In the genomic region with DNA sequence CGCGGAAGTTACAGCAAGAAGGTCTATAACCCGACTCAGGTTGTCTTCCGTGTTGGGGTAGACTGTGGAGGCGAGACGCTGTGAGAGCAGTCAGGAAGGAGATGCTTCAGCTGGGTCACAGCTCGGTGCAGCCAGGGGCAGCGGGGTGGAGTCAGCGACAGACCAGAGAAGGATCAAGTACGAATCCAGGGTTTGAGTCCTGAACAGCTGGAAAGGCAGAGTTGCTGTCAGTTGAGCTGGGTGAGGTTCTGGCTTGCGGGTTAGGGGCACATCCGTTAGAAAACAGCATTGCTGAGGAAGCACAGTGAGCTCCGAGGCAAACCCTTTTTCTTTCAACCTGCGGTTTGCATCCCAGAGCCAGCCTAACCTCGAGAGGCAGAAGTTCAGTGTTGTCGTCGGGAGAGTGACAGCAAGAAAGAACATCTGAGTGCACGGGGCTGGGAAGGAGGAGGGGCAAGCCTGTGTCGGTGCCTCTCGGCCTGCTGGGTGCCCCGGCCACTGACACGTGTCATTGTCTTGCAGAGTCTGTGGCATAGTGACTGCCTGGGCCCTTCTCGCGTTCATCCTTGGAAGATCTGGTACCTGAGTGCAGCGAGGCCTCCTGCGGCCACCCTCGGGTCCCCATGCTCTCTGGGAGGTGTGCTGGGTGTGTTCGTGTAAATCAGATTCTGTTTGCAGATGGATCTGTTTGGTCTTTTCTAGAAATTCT, we compare ENCODE assay signal across 11 cellular contexts. TPM values are rescaled to one million over a fixed set of nuclear protein-coding genes. Genes with fewer than 3 reads are reported as not detected.
DNase-seq lines count a peak whose midpoint lies in the region; ATAC-seq and TF ChIP-seq lines count a peak whose summit lies in the region.
"Had no signal": no experiment of that assay in that cellular context is flagged by ENCODE, and none has a peak within 500 bp of the region (broad histone marks: within the 10 kb centered on the region; RNA-seq: fewer than 3 reads in every experiment).

No MANE protein-coding gene starts in this region.

- TF ChIP-seq CTCF in DOHH2 (IDR thresholded peaks at IDR 0.05; ENCODE audit: low read depth, low read length, poor library complexity, severe bottlenecking), result no peak

- peak overlapping the region; percentile 24 for H3K27ac Mint-ChIP-seq in activated CD4-positive, alpha-beta memory T cell treated with anti-CD3 and anti-CD28 coated beads for 36 hours
- peak overlapping the region; percentile 84 to 96 (median 93) for H3K27ac Mint-ChIP-seq in naive thymus-derived CD8-positive, alpha-beta T cell

- peak overlapping the region; percentile 6; the same call in 1 of the 2 replicates for H3K27ac ChIP-seq in DOHH2 (ENCODE audit: low read depth, low read length)
- H3K27ac ChIP-seq: upper lobe of left lung had no signal

- no peaks in the 10 kb centered on the region for H3K27me3 ChIP-seq in DOHH2 (ENCODE audit: control insufficient read depth, low read length)
- H3K27me3 ChIP-seq: upper lobe of left lung had no signal

- POLR2A ChIA-PET in activated CD4-positive, alpha-beta memory T cell treated with anti-CD3 and anti-CD28 coated beads for 36 hours (lab: Charles Lee), result no interaction called here
- POLR2A ChIA-PET in naive thymus-derived CD8-positive, alpha-beta T cell (lab: Charles Lee), result interaction anchor here (0.8 to 4.5 kb wide), 4 partner anchors 13 to 93 kb away, joined by 3 to 25 read pairs (median 12); a partner anchor contains a TSS

- H3K36me3 ChIP-seq in DOHH2 (ENCODE audit: control insufficient read depth, low read length), result no peaks in the 10 kb centered on the region
- H3K36me3 ChIP-seq: upper lobe of left lung had no signal

- H3K4me1 ChIP-seq in DOHH2 (ENCODE audit: control insufficient read depth, low read length), result peaks cover 23% of the 10 kb centered on the region

- no peaks in the 10 kb centered on the region for H3K79me2 ChIP-seq in DOHH2 (ENCODE audit: control insufficient read depth, low read length)

- H3K4me3 ChIP-seq in DOHH2 (ENCODE audit: low read length), result peak overlapping the region; percentile 58
- H3K4me3 ChIP-seq: upper lobe of left lung had no signal

- H3K36me3 Mint-ChIP-seq in activated CD4-positive, alpha-beta memory T cell treated with anti-CD3 and anti-CD28 coated beads for 36 hours, result no peaks in the 10 kb centered on the region
- peaks cover 0 to 11% (median 1%) of the 10 kb centered on the region in 3 donors for H3K36me3 Mint-ChIP-seq in naive thymus-derived CD8-positive, alpha-beta T cell

- peak overlapping the region; percentile 50 for H3K4me3 Mint-ChIP-seq in activated CD4-positive, alpha-beta memory T cell treated with anti-CD3 and anti-CD28 coated beads for 36 hours
- H3K4me3 Mint-ChIP-seq in naive thymus-derived CD8-positive, alpha-beta T cell, result peak overlapping the region; percentile 77 to 88 (median 86)

- H3F3A ChIP-seq in DOHH2 (ENCODE audit: control insufficient read depth, insufficient read depth), result no peaks in the 10 kb centered on the region

- no peaks in the 10 kb centered on the region for H4K20me1 ChIP-seq in DOHH2 (ENCODE audit: control insufficient read depth, insufficient read depth, low read depth, low read length)

- peaks cover 13% of the 10 kb centered on the region for H3K4me1 Mint-ChIP-seq in activated CD4-positive, alpha-beta memory T cell treated with anti-CD3 and anti-CD28 coated beads for 36 hours (ENCODE audit: low read depth)
- H3K4me1 Mint-ChIP-seq in naive thymus-derived CD8-positive, alpha-beta T cell, result peaks cover 19 to 39% (median 25%) of the 10 kb centered on the region in 4 donors

- no peaks in the 10 kb centered on the region for H3K9me3 ChIP-seq in DOHH2 (ENCODE audit: control insufficient read depth, insufficient read depth, low read length)
- H3K9me3 ChIP-seq: upper lobe of left lung had no signal

- no peaks in the 10 kb centered on the region for H3K9me3 Mint-ChIP-seq in activated CD4-positive, alpha-beta memory T cell treated with anti-CD3 and anti-CD28 coated beads for 36 hours
- H3K9me3 Mint-ChIP-seq in naive thymus-derived CD8-positive, alpha-beta T cell, result no peaks in the 10 kb centered on the region

- H3K9me2 ChIP-seq in DOHH2 (replicated peaks; ENCODE audit: control insufficient read depth, low read length), result no peaks in the 10 kb centered on the region

- ATAC-seq in HG03460 (IDR thresholded peaks at IDR 0.05; ENCODE audit: unreplicated experiment) (peak; percentile 57), left lobe of liver (no peak)
- ATAC-seq in naive thymus-derived CD8-positive, alpha-beta T cell, result peak; percentile 84 to 88

- peak overlapping the region; percentile 75 for H3K4me2 ChIP-seq in DOHH2 (ENCODE audit: low read length)

- CTCF ChIA-PET in activated CD4-positive, alpha-beta memory T cell treated with anti-CD3 and anti-CD28 coated beads for 36 hours (lab: Charles Lee), result no interaction called here

- DNase-seq in activated CD4-positive, alpha-beta memory T cell treated with anti-CD3 and anti-CD28 coated beads for 36 hours, result peak; percentile 54
- DNase-seq in naive thymus-derived CD8-positive, alpha-beta T cell, result peak in 8 of 10 donors; percentile 4 to 70 (median 42)
- no peak for DNase-seq in hypothalamus (lab: John Stamatoyannopoulos, UW)
- DNase-seq in A172 (ENCODE audit: low spot score), result no peak
- no peak for DNase-seq in left lobe of liver (ENCODE audit: low spot score)
- no peak for DNase-seq in pons (ENCODE audit: low spot score)

- H3K27me3 Mint-ChIP-seq in activated CD4-positive, alpha-beta memory T cell treated with anti-CD3 and anti-CD28 coated beads for 36 hours, result no peaks in the 10 kb centered on the region
- H3K27me3 Mint-ChIP-seq in naive thymus-derived CD8-positive, alpha-beta T cell, result no peaks in the 10 kb centered on the region

- intact Hi-C loops in activated CD4-positive, alpha-beta memory T cell treated with anti-CD3 and anti-CD28 coated beads for 36 hours (cut with micrococcal nuclease), result no loop called here

RNA-seq across cellular contexts. Expression of a gene that starts 20.0 kb away (rescaled TPM):
- under 1 TPM; 0.29 to 0.31 TPM for total RNA-seq in activated CD4-positive, alpha-beta memory T cell treated with anti-CD3 and anti-CD28 coated beads for 36 hours
- under 1 TPM; 0.36 to 0.75 TPM for total RNA-seq in naive thymus-derived CD8-positive, alpha-beta T cell
- polyA plus RNA-seq in naive thymus-derived CD8-positive, alpha-beta T cell, result under 1 TPM in 1 of 3 donors, not detected in 2; 0.36 TPM
- not detected in 2 replicates for total RNA-seq in A172 (2014; rRNA removed; shearing (Covaris generic))
- total RNA-seq in left lobe of liver, result 0.23 TPM
- total RNA-seq: lung microvascular endothelial cell, M059J had no signal

RNA-seq across cellular contexts. Expression of a gene that starts 29.8 kb away (rescaled TPM):
- 10 to 100 TPM; 84.6 to 89.9 TPM for total RNA-seq in activated CD4-positive, alpha-beta memory T cell treated with anti-CD3 and anti-CD28 coated beads for 36 hours
- total RNA-seq in naive thymus-derived CD8-positive, alpha-beta T cell, result 10 to 100 TPM; 36.2 to 39.0 TPM
- polyA plus RNA-seq in naive thymus-derived CD8-positive, alpha-beta T cell, result 100 to 1,000 TPM in 1 of 3 donors, 10 to 100 TPM in 2; 63.0 to 131 (median 79.9) TPM
- total RNA-seq in A172 (2014; rRNA removed; shearing (Covaris generic)), result 182 and 204 TPM in 2 replicates
- 28.8 TPM for total RNA-seq in left lobe of liver

RNA-seq across cellular contexts. Expression of a gene that starts 30.7 kb away (rescaled TPM):
- 100 to 1,000 TPM; 429 to 438 TPM for total RNA-seq in activated CD4-positive, alpha-beta memory T cell treated with anti-CD3 and anti-CD28 coated beads for 36 hours
- 100 to 1,000 TPM; 184 to 185 TPM for total RNA-seq in naive thymus-derived CD8-positive, alpha-beta T cell
- 10 to 100 TPM; 68.8 to 97.6 (median 72.4) TPM for polyA plus RNA-seq in naive thymus-derived CD8-positive, alpha-beta T cell
- 396 and 430 TPM in 2 replicates for total RNA-seq in A172 (2014; rRNA removed; shearing (Covaris generic))
- total RNA-seq in left lobe of liver, result 58.1 TPM

RNA-seq across cellular contexts. Expression of a gene that starts 58.2 kb away (rescaled TPM):
- total RNA-seq in activated CD4-positive, alpha-beta memory T cell treated with anti-CD3 and anti-CD28 coated beads for 36 hours, result 100 to 1,000 TPM; 115 to 116 TPM
- 10 to 100 TPM; 30.6 to 30.9 TPM for total RNA-seq in naive thymus-derived CD8-positive, alpha-beta T cell
- 10 to 100 TPM; 29.4 to 38.8 (median 38.2) TPM for polyA plus RNA-seq in naive thymus-derived CD8-positive, alpha-beta T cell
- 45.3 and 46.1 TPM in 2 replicates for total RNA-seq in A172 (2014; rRNA removed; shearing (Covaris generic))
- 44.6 TPM for total RNA-seq in left lobe of liver

Comparison
In these comparisons a context has a peak if more than half of its experiments do, and no peak if none do; other contexts are left out.
1. DNase-seq: peak in activated CD4-positive, alpha-beta memory T cell treated with anti-CD3 and anti-CD28 coated beads for 36 hours (single experiment) and naive thymus-derived CD8-positive, alpha-beta T cell (8 of 10); none in hypothalamus (0 of 51), A172 (single experiment), left lobe of liver (single experiment) and pons (single experiment).